13 cellular contexts compared by ENCODE assay signal in genomic region chr3:4406746-4407568, GRCh38.
DNase-seq lines count a peak whose midpoint lies in the region; ATAC-seq and TF ChIP-seq lines count a peak whose summit lies in the region.
"Had no signal": no experiment of that assay in that cellular context is flagged by ENCODE, and none has a peak within 500 bp of the region (broad histone marks: within the 10 kb centered on the region; RNA-seq: fewer than 3 reads in every experiment).

No MANE protein-coding gene starts in this region.

- H3K4me3 Mint-ChIP-seq in naive thymus-derived CD4-positive, alpha-beta T cell: no peak overlapping the region
- no peak overlapping the region for H3K4me3 Mint-ChIP-seq in activated CD4-positive, alpha-beta memory T cell treated with anti-CD3 and anti-CD28 coated beads for 36 hours
- H3K4me3 Mint-ChIP-seq: activated naive CD4-positive, alpha-beta T cell treated with anti-CD3 and anti-CD28 coated beads for 36 hours had no signal

- TF ChIP-seq RAD21 in IMR-90 (IDR thresholded peaks at IDR 0.05; ENCODE audit: low read length): no peak

- peaks cover 19 to 76% (median 59%) of the 10 kb centered on the region in 5 donors for H3K36me3 Mint-ChIP-seq in naive thymus-derived CD4-positive, alpha-beta T cell
- H3K36me3 Mint-ChIP-seq in activated CD4-positive, alpha-beta memory T cell treated with anti-CD3 and anti-CD28 coated beads for 36 hours: peaks cover 22% of the 10 kb centered on the region

- CTCF ChIA-PET in IMR-90 (lab: Yijun Ruan, JAX): interaction anchor here (0.6 kb wide), 1 partner anchor 1395 kb away, joined by 3 read pairs; no protein-coding TSS in a partner anchor
- CTCF ChIA-PET in naive thymus-derived CD4-positive, alpha-beta T cell (lab: Charles Lee): no interaction called here
- CTCF ChIA-PET in activated CD4-positive, alpha-beta memory T cell treated with anti-CD3 and anti-CD28 coated beads for 36 hours (lab: Charles Lee): no interaction called here

- intact Hi-C loops in IMR-90 (cut with micrococcal nuclease): no loop called here
- intact Hi-C loops in naive thymus-derived CD4-positive, alpha-beta T cell (cut with micrococcal nuclease): no loop called here
- intact Hi-C loops in activated CD4-positive, alpha-beta memory T cell treated with anti-CD3 and anti-CD28 coated beads for 36 hours (cut with micrococcal nuclease): loop anchor here (5.0 kb wide), 1 partner anchor 790 kb away; no protein-coding TSS in a partner anchor

- no peak for TF ChIP-seq POLR2A in IMR-90 (IDR thresholded peaks at IDR 0.05; ENCODE audit: low read depth, low read length)

- H3K4me2 ChIP-seq in IMR-90 (ENCODE audit: low read depth, low read length): no peak overlapping the region

- no peak overlapping the region for H2BK20ac ChIP-seq in IMR-90 (ENCODE audit: low read depth, low read length)

- peak; percentile 37 for DNase-seq in IMR-90
- no peak for DNase-seq in naive thymus-derived CD4-positive, alpha-beta T cell
- no peak for DNase-seq in NCI-H1930 (lab: John Stamatoyannopoulos, UW)
- no peak for DNase-seq in midbrain (lab: John Stamatoyannopoulos, UW)
- no peak for DNase-seq in activated CD4-positive, alpha-beta memory T cell treated with anti-CD3 and anti-CD28 coated beads for 36 hours
- DNase-seq: activated naive CD4-positive, alpha-beta T cell treated with anti-CD3 and anti-CD28 coated beads for 36 hours; DMS153; esophagus squamous epithelium; lower lobe of right lung had no signal

- H3K4me1 Mint-ChIP-seq in naive thymus-derived CD4-positive, alpha-beta T cell: peaks cover 0 to 36% (median 5%) of the 10 kb centered on the region in 7 donors
- peaks cover 47% of the 10 kb centered on the region for H3K4me1 Mint-ChIP-seq in activated CD4-positive, alpha-beta memory T cell treated with anti-CD3 and anti-CD28 coated beads for 36 hours (ENCODE audit: low read depth)

- no peak overlapping the region for H2BK15ac ChIP-seq in IMR-90 (ENCODE audit: low read depth, low read length)

- POLR2A ChIA-PET in IMR-90 (lab: Charles Lee; ENCODE audit: unreplicated experiment): no interaction called here
- POLR2A ChIA-PET in naive thymus-derived CD4-positive, alpha-beta T cell (lab: Charles Lee): no interaction called here
- POLR2A ChIA-PET in activated CD4-positive, alpha-beta memory T cell treated with anti-CD3 and anti-CD28 coated beads for 36 hours (lab: Charles Lee): no interaction called here

- no peaks in the 10 kb centered on the region for H3K9me3 ChIP-seq in IMR-90 (ENCODE audit: control insufficient read depth, insufficient read depth, low read length)
- H3K9me3 ChIP-seq in naive thymus-derived CD4-positive, alpha-beta T cell (ENCODE audit: control insufficient read depth in 2 of 3, low read length in 3 of 3): no peaks in the 10 kb centered on the region
- H3K9me3 ChIP-seq: esophagus squamous epithelium, lower lobe of right lung had no signal

- H2BK120ac ChIP-seq in IMR-90 (ENCODE audit: low read depth, low read length): no peak overlapping the region

- peak overlapping the region in 1 of 9 donors; percentile 3 for H3K27ac Mint-ChIP-seq in naive thymus-derived CD4-positive, alpha-beta T cell
- H3K27ac Mint-ChIP-seq in activated CD4-positive, alpha-beta memory T cell treated with anti-CD3 and anti-CD28 coated beads for 36 hours: no peak overlapping the region
- H3K27ac Mint-ChIP-seq: activated naive CD4-positive, alpha-beta T cell treated with anti-CD3 and anti-CD28 coated beads for 36 hours had no signal

- dilution Hi-C loops in IMR-90 (cut with HindIII; ENCODE audit: low sequenced_read_pairs, unreplicated experiment): no loop called here

- H3K27me3 ChIP-seq in IMR-90 (ENCODE audit: control insufficient read depth, insufficient read depth, low read length): no peaks in the 10 kb centered on the region
- no peaks in the 10 kb centered on the region for H3K27me3 ChIP-seq in naive thymus-derived CD4-positive, alpha-beta T cell (ENCODE audit: control insufficient read depth in 2 of 2, insufficient read depth in 2 of 2, low read length in 2 of 2)
- H3K27me3 ChIP-seq: esophagus squamous epithelium had no signal

- H4K20me1 ChIP-seq in IMR-90 (ENCODE audit: insufficient read depth, low read length): no peaks in the 10 kb centered on the region

- no peak overlapping the region for H2BK5ac ChIP-seq in IMR-90 (ENCODE audit: low read depth, low read length, poor library complexity, severe bottlenecking)

- no peak overlapping the region for H4K91ac ChIP-seq in IMR-90 (ENCODE audit: insufficient read depth, low read depth, low read length)

- no peak overlapping the region; the same call in 1 of the 2 replicates for H3K23ac ChIP-seq in IMR-90 (ENCODE audit: low read depth, low read length)

- H3K4ac ChIP-seq in IMR-90 (ENCODE audit: low read depth, low read length): no peak overlapping the region

- no peak overlapping the region for H3K14ac ChIP-seq in IMR-90 (replicated peaks; ENCODE audit: low read depth, low read length)

- H3K27ac ChIP-seq in IMR-90 (ENCODE audit: insufficient read depth, low read length): no peak overlapping the region
- H3K27ac ChIP-seq in naive thymus-derived CD4-positive, alpha-beta T cell (ENCODE audit: low read depth, low read length): no peak overlapping the region
- H3K27ac ChIP-seq: esophagus squamous epithelium, lower lobe of right lung had no signal

- H3K27me3 Mint-ChIP-seq in naive thymus-derived CD4-positive, alpha-beta T cell: no peaks in the 10 kb centered on the region
- H3K27me3 Mint-ChIP-seq in activated CD4-positive, alpha-beta memory T cell treated with anti-CD3 and anti-CD28 coated beads for 36 hours: no peaks in the 10 kb centered on the region

- H3K4me1 ChIP-seq in IMR-90 (ENCODE audit: control insufficient read depth, insufficient read depth, low read length): peaks cover 2% of the 10 kb centered on the region; the same call in 1 of the 2 replicates
- H3K4me1 ChIP-seq in naive thymus-derived CD4-positive, alpha-beta T cell (ENCODE audit: control insufficient read depth in 2 of 2, insufficient read depth in 2 of 2, low read length in 2 of 2): no peaks in the 10 kb centered on the region
- H3K4me1 ChIP-seq: esophagus squamous epithelium, lower lobe of right lung had no signal

- no peak overlapping the region for H3K18ac ChIP-seq in IMR-90 (ENCODE audit: low read depth, low read length)

- no TSS peak for BruUV-seq in IMR-90 (replicated peaks; lab: Mats Ljungman, UMichigan)

- H4K8ac ChIP-seq in IMR-90 (ENCODE audit: low read depth in 2 of 2, low read length in 2 of 2): no peak overlapping the region

- H4K5ac ChIP-seq in IMR-90 (ENCODE audit: low read depth, low read length): no peak overlapping the region

- H3K9ac ChIP-seq in IMR-90 (ENCODE audit: low read depth, low read length): no peak overlapping the region

- no peaks in the 10 kb centered on the region for H3K9me3 Mint-ChIP-seq in naive thymus-derived CD4-positive, alpha-beta T cell
- H3K9me3 Mint-ChIP-seq in activated CD4-positive, alpha-beta memory T cell treated with anti-CD3 and anti-CD28 coated beads for 36 hours: no peaks in the 10 kb centered on the region
- H3K9me3 Mint-ChIP-seq: activated naive CD4-positive, alpha-beta T cell treated with anti-CD3 and anti-CD28 coated beads for 36 hours had no signal

- peaks cover 4% of the 10 kb centered on the region; the same call in 1 of the 2 replicates for H3K36me3 ChIP-seq in IMR-90 (ENCODE audit: control insufficient read depth, insufficient read depth, low read length)
- H3K36me3 ChIP-seq in naive thymus-derived CD4-positive, alpha-beta T cell (ENCODE audit: control insufficient read depth in 2 of 3, insufficient read depth in 3 of 3, low read length in 3 of 3): peaks cover 0 to 44% (median 0%) of the 10 kb centered on the region in 3 experiments

- ATAC-seq in GM19025 (IDR thresholded peaks at IDR 0.05; ENCODE audit: low read depth, unreplicated experiment): peak; percentile 66
- ATAC-seq in HG02610 (IDR thresholded peaks at IDR 0.05; ENCODE audit: unreplicated experiment): peak; percentile 47
- peak; percentile 83 for ATAC-seq in IMR-90 (ENCODE audit: low read depth)
- ATAC-seq in naive thymus-derived CD4-positive, alpha-beta T cell: peak; percentile 27
- no peak for ATAC-seq in HG03039 (IDR thresholded peaks at IDR 0.05; ENCODE audit: unreplicated experiment)
- ATAC-seq: lower lobe of right lung, sciatic nerve had no signal

- H3K9me1 ChIP-seq in IMR-90 (ENCODE audit: insufficient read depth, low read length): peaks cover 6% of the 10 kb centered on the region; the same call in 1 of the 2 replicates

- H2AFZ ChIP-seq in IMR-90 (replicated peaks; ENCODE audit: low read length, poor library complexity): no peak overlapping the region

- no peaks in the 10 kb centered on the region for H3K79me1 ChIP-seq in IMR-90 (ENCODE audit: low read depth in 1 of 2, low read length in 2 of 2)

- WGBS in IMR-90 (ENCODE audit: extremely low coverage in 2 of 2, insufficient read length in 1 of 2), 2 experiments: no CpG with 5 or more reads among the region's 4 CpGs

- no peak overlapping the region for H3K56ac ChIP-seq in IMR-90 (ENCODE audit: extremely low read depth, insufficient read depth, low read length)

- no peak overlapping the region for H3K4me3 ChIP-seq in IMR-90 (ENCODE audit: insufficient read depth, low read depth, low read length)
- no peak overlapping the region for H3K4me3 ChIP-seq in naive thymus-derived CD4-positive, alpha-beta T cell (ENCODE audit: low read length)
- H3K4me3 ChIP-seq: esophagus squamous epithelium, lower lobe of right lung had no signal

- TF ChIP-seq CTCF in IMR-90 (conservative IDR thresholded peaks at IDR 0.05; ENCODE audit: low read depth, low read length): no peak

- no peak overlapping the region for H2AK9ac ChIP-seq in IMR-90 (replicated peaks; ENCODE audit: low read depth, low read length, poor library complexity)

- H2AK5ac ChIP-seq in IMR-90 (ENCODE audit: low read depth, low read length): no peak overlapping the region

- in situ Hi-C loops in IMR-90 (cut with MboI; ENCODE audit: low sequenced_read_pairs): no loop called here

TF ChIP-seq in IMR-90, 13 proteins besides CTCF, POLR2A, EP300 and RAD21 (continues in another document):
- TF ChIP-seq MAFK (IDR thresholded peaks at IDR 0.05; ENCODE audit: low read depth, low read length) (no peak), FOS (IDR thresholded peaks at IDR 0.05; ENCODE audit: low read depth, low read length) (no peak), SMC3 (IDR thresholded peaks at IDR 0.05; ENCODE audit: low read depth, low read length) (no peak), BHLHE40 (IDR thresholded peaks at IDR 0.05; ENCODE audit: low read depth, low read length) (no peak), USF2 (IDR thresholded peaks at IDR 0.05; ENCODE audit: low read depth, low read length) (no peak), RFX5 (IDR thresholded peaks at IDR 0.05; ENCODE audit: low read depth, low read length) (no peak), NFE2L2 (IDR thresholded peaks at IDR 0.05; ENCODE audit: low read depth, low read length) (no peak)
